ENCODE assay signal across 1 cellular context in the genomic region with DNA sequence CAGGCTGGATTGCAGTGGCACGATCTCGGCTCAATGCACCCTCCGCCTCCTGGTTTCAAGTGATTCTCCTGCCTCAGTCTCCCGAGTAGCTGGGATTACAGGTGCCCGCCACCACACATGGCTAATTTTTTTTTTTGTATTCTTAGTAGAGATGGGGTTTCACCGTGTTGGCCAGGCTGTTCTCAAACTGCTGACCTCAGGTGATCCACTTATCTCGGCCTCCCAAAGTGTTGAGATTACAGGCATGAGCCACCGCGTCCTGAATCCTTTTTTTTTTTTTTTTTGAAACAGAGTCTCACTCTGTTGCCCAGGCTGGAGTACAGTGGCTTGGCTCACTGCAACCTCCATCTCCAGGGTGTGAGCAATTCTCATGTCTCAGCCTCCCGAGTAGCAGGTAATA. TPM values are rescaled to one million over a fixed set of nuclear protein-coding genes. Genes with fewer than 3 reads are reported as not detected.
"Had no signal": no experiment of that assay in that cellular context is flagged by ENCODE, and none has a peak within 500 bp of the region (broad histone marks: within the 10 kb centered on the region; RNA-seq: fewer than 3 reads in every experiment).

No MANE protein-coding gene starts in this region.

RNA-seq across cellular contexts. Expression of a gene that starts 24.9 kb away (rescaled TPM):
- total RNA-seq: HT-29 had no signal
